ENCODE assay signal across 8 cellular contexts in the genomic region with DNA sequence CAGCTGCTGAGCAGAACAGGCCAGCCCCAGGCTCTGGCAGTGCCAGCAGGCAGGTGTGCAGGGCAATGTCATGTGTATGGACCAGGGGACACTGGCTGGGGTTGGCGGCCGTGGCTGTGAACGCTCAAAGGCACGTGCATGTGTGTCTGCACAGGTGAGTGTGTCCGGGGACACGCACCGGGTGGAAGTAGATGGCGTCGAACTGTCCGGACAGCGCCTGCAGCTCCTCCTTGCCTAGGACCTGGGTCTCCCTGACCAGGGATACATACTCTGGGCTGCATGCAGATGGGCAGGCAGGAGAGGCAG. TPM values are rescaled to one million over a fixed set of nuclear protein-coding genes. Genes with fewer than 3 reads are reported as not detected.
DNase-seq lines count a peak whose midpoint lies in the region; ATAC-seq and TF ChIP-seq lines count a peak whose summit lies in the region.

No MANE protein-coding gene starts in this region.

- no peaks in the 10 kb centered on the region for H3K9me3 ChIP-seq in HUES64 (ENCODE audit: insufficient read depth, low read depth, low read length)
- H3K9me3 ChIP-seq in naive thymus-derived CD4-positive, alpha-beta T cell (ENCODE audit: control insufficient read depth in 2 of 3, low read length in 3 of 3), result no peaks in the 10 kb centered on the region

- H3K9ac ChIP-seq in HUES64 (ENCODE audit: low read depth, low read length), result no peak overlapping the region

- intact Hi-C loops in naive thymus-derived CD4-positive, alpha-beta T cell (cut with micrococcal nuclease), result loop anchor here (5.0 kb wide), 2 partner anchors 62 to 277 kb away; a partner anchor contains a TSS

- ATAC-seq in naive thymus-derived CD4-positive, alpha-beta T cell, result no peak
- no peak for ATAC-seq in HG03432 (IDR thresholded peaks at IDR 0.05; ENCODE audit: unreplicated experiment)

- POLR2A ChIA-PET in naive thymus-derived CD4-positive, alpha-beta T cell (lab: Charles Lee), result interaction anchor here (1.0 to 3.6 kb wide), 9 partner anchors 9 to 371 kb away, joined by 3 to 24 read pairs (median 8); a partner anchor contains a TSS

- DNase-seq in AG09309 (ENCODE audit: low read depth) (no peak), cardiac fibroblast (ENCODE audit: low read depth in 2 of 2) (no peak), SHP77 (lab: John Stamatoyannopoulos, UW) (no peak), NCI-H1092 (lab: John Stamatoyannopoulos, UW) (no peak)
- no peak for DNase-seq in naive thymus-derived CD4-positive, alpha-beta T cell
- DNase-seq in stimulated activated CD4-positive, alpha-beta T cell treated with anti-CD3 and anti-CD28 coated beads, Interleukin-12 subunit alpha, Interleukin-12 subunit beta, amount 100 ng/mL, for 4 hours, result no peak

- H3K36me3 ChIP-seq in HUES64 (ENCODE audit: insufficient read depth, low read length), result peaks cover 9% of the 10 kb centered on the region
- H3K36me3 ChIP-seq in naive thymus-derived CD4-positive, alpha-beta T cell (ENCODE audit: control insufficient read depth in 2 of 3, insufficient read depth in 3 of 3, low read length in 3 of 3), result peaks cover 0 to 34% (median 0%) of the 10 kb centered on the region in 3 experiments

- no peaks in the 10 kb centered on the region for H3K27me3 ChIP-seq in HUES64 (ENCODE audit: insufficient read depth, low read length)
- no peaks in the 10 kb centered on the region for H3K27me3 ChIP-seq in naive thymus-derived CD4-positive, alpha-beta T cell (ENCODE audit: control insufficient read depth in 2 of 2, insufficient read depth in 2 of 2, low read length in 2 of 2)

- TF ChIP-seq CTCF in AG09309 (IDR thresholded peaks at IDR 0.05; ENCODE audit: control insufficient read depth, insufficient read depth, low read depth, low read length, missing control alignments) (no peak), cardiac fibroblast (IDR thresholded peaks at IDR 0.05; ENCODE audit: low read depth, low read length) (no peak)

- peak overlapping the region; percentile 75 for H3K4me3 ChIP-seq in AG09309 (ENCODE audit: control insufficient read depth, low read depth, low read length)
- peak overlapping the region; percentile 72 for H3K4me3 ChIP-seq in HUES64 (ENCODE audit: low read length)
- H3K4me3 ChIP-seq in cardiac fibroblast (replicated peaks in 1 of 2; ENCODE audit: low read depth in 2 of 2, low read length in 2 of 2), result peak overlapping the region; percentile 71 to 76
- peak overlapping the region; percentile 71 for H3K4me3 ChIP-seq in naive thymus-derived CD4-positive, alpha-beta T cell (ENCODE audit: low read length)

- H3K36me3 Mint-ChIP-seq in naive thymus-derived CD4-positive, alpha-beta T cell, result peaks cover 0 to 3% (median 0%) of the 10 kb centered on the region in 5 donors

- H3K27ac Mint-ChIP-seq in naive thymus-derived CD4-positive, alpha-beta T cell, result peak overlapping the region in 3 of 9 donors; percentile 54 to 69 (median 66)

- H3K4me3 Mint-ChIP-seq in naive thymus-derived CD4-positive, alpha-beta T cell, result peak overlapping the region; percentile 61 to 88 (median 80)

- no peaks in the 10 kb centered on the region for H3K9me3 Mint-ChIP-seq in naive thymus-derived CD4-positive, alpha-beta T cell

- CTCF ChIA-PET in naive thymus-derived CD4-positive, alpha-beta T cell (lab: Charles Lee), result interaction anchor here (0.9 to 2.2 kb wide), 4 partner anchors 7 to 370 kb away, joined by 3 to 10 read pairs (median 6); no protein-coding TSS in a partner anchor

- no peaks in the 10 kb centered on the region for H3K27me3 Mint-ChIP-seq in naive thymus-derived CD4-positive, alpha-beta T cell

- H3K27ac ChIP-seq in HUES64 (ENCODE audit: low read depth, low read length), result no peak overlapping the region
- H3K27ac ChIP-seq in naive thymus-derived CD4-positive, alpha-beta T cell (ENCODE audit: low read depth, low read length), result peak overlapping the region; percentile 71

- peaks cover 4 to 26% (median 17%) of the 10 kb centered on the region in 7 donors for H3K4me1 Mint-ChIP-seq in naive thymus-derived CD4-positive, alpha-beta T cell

- no peaks in the 10 kb centered on the region for H3K4me1 ChIP-seq in HUES64 (ENCODE audit: insufficient read depth, low read length)
- peaks cover 29 to 43% of the 10 kb centered on the region in 2 donors for H3K4me1 ChIP-seq in naive thymus-derived CD4-positive, alpha-beta T cell (ENCODE audit: control insufficient read depth in 2 of 2, insufficient read depth in 2 of 2, low read length in 2 of 2)

- WGBS in HUES64, result 84% methylated on average over 11 of the region's 11 CpGs

RNA-seq across cellular contexts. Expression of a gene that starts 0.9 kb away (rescaled TPM):
- polyA plus RNA-seq in HUES64 (2013, experiment 1 of 2), result 11.0 TPM
- 11.8 TPM for polyA plus RNA-seq in HUES64 (2013, experiment 2 of 2)
- total RNA-seq in naive thymus-derived CD4-positive, alpha-beta T cell, result 100 to 1,000 TPM in 3 of 5 experiments, 10 to 100 TPM in 2; 95.9 to 139 (median 105) TPM
- 1 to 10 TPM; 7.1 to 9.8 TPM for polyA plus RNA-seq in naive thymus-derived CD4-positive, alpha-beta T cell

RNA-seq across cellular contexts. Expression of a gene that starts 5.4 kb away (rescaled TPM):
- 15.8 TPM for polyA plus RNA-seq in HUES64 (2013, experiment 1 of 2)
- 16.8 TPM for polyA plus RNA-seq in HUES64 (2013, experiment 2 of 2)
- 100 to 1,000 TPM in 4 of 5 experiments, 10 to 100 TPM in 1; 67.8 to 146 (median 134) TPM for total RNA-seq in naive thymus-derived CD4-positive, alpha-beta T cell
- polyA plus RNA-seq in naive thymus-derived CD4-positive, alpha-beta T cell, result 10 to 100 TPM; 15.2 to 28.4 TPM

RNA-seq across cellular contexts. Expression of a gene that starts 11.3 kb away (rescaled TPM):
- 12.3 TPM for polyA plus RNA-seq in HUES64 (2013, experiment 1 of 2)
- polyA plus RNA-seq in HUES64 (2013, experiment 2 of 2), result 11.7 TPM
- 1 to 10 TPM; 1.7 to 6.2 (median 2.3) TPM for total RNA-seq in naive thymus-derived CD4-positive, alpha-beta T cell
- under 1 TPM in 1 of 2 donors, not detected in 1; 0.07 TPM for polyA plus RNA-seq in naive thymus-derived CD4-positive, alpha-beta T cell

RNA-seq across cellular contexts. Expression of a gene that starts 20.0 kb away (rescaled TPM):
- polyA plus RNA-seq in HUES64 (2013, experiment 1 of 2), result 1.1 TPM
- polyA plus RNA-seq in HUES64 (2013, experiment 2 of 2), result 0.95 TPM
- 10 to 100 TPM in 1 of 5 experiments, 1 to 10 TPM in 4; 1.3 to 22.9 (median 4.5) TPM for total RNA-seq in naive thymus-derived CD4-positive, alpha-beta T cell
- polyA plus RNA-seq in naive thymus-derived CD4-positive, alpha-beta T cell, result under 1 TPM; 0.13 to 0.19 TPM

RNA-seq across cellular contexts. Expression of a gene that starts 49.4 kb away (rescaled TPM):
- polyA plus RNA-seq in HUES64 (2013, experiment 1 of 2), result 10.9 TPM
- 10.3 TPM for polyA plus RNA-seq in HUES64 (2013, experiment 2 of 2)
- 10 to 100 TPM; 26.7 to 36.6 (median 32.4) TPM for total RNA-seq in naive thymus-derived CD4-positive, alpha-beta T cell
- polyA plus RNA-seq in naive thymus-derived CD4-positive, alpha-beta T cell, result 1 to 10 TPM; 3.4 to 5.9 TPM
